24 cellular contexts compared by ENCODE assay signal in genomic region chr6:1394591-1395463, GRCh38. TPM values are rescaled to one million over a fixed set of nuclear protein-coding genes. Genes with fewer than 3 reads are reported as not detected.
A peak's percentile ranks its signal among the peaks of the same experiment; 100 is the strongest.
DNase-seq lines count a peak whose midpoint lies in the region; ATAC-seq and TF ChIP-seq lines count a peak whose summit lies in the region.
"Had no signal": no experiment of that assay in that cellular context is flagged by ENCODE, and none has a peak within 500 bp of the region (broad histone marks: within the 10 kb centered on the region; RNA-seq: fewer than 3 reads in every experiment).

No MANE protein-coding gene starts in this region.

- peak in 1 of 2 donors; percentile 40 for TF ChIP-seq POLR2A in gastroesophageal sphincter (IDR thresholded peaks at IDR 0.05)

- H3K9me3 ChIP-seq in gastroesophageal sphincter: no peaks in the 10 kb centered on the region
- H3K9me3 ChIP-seq: body of pancreas, mucosa of descending colon, tibial artery had no signal

- H3K27ac ChIP-seq in gastroesophageal sphincter: peak overlapping the region; percentile 71 to 97 (median 94)
- H3K27ac ChIP-seq: body of pancreas, tibial artery had no signal

- no peak for TF ChIP-seq CTCF in gastroesophageal sphincter (IDR thresholded peaks at IDR 0.05)

- intact Hi-C loops in sciatic nerve (cut with DNase I): loop anchor here (10.0 kb wide), 1 partner anchor 800 kb away; no protein-coding TSS in a partner anchor

- H3K4me3 ChIP-seq in H7 (ENCODE audit: insufficient read depth, low read depth, low read length): no peak overlapping the region
- peak overlapping the region; percentile 85 to 90 for H3K4me3 ChIP-seq in gastroesophageal sphincter
- H3K4me3 ChIP-seq: body of pancreas, mucosa of descending colon, tibial artery had no signal

- DNase-seq in H7 (peak; percentile 58), astrocyte of the hippocampus (ENCODE audit: low read depth, low spot score) (peak; percentile 3), sciatic nerve (ENCODE audit: low spot score) (peak; percentile 22), NCI-H446 treated with DMSO at 0.1 percent for 48 hours (lab: John Stamatoyannopoulos, UW) (no peak)
- DNase-seq in activated naive CD4-positive, alpha-beta T cell (lab: John Stamatoyannopoulos, UW): no peak
- no peak for DNase-seq in NK-92 treated with Interleukin-12 subunit alpha and Interleukin-12 subunit beta, amount 100 ng/mL, for 24 hours (lab: John Stamatoyannopoulos, UW)
- DNase-seq: activated CD8-positive, alpha-beta memory T cell treated with anti-CD3 and anti-CD28 coated beads for 24 hours; activated naive CD8-positive, alpha-beta T cell treated with anti-CD3 and anti-CD28 coated beads for 36 hours; body of pancreas; DND-41; H9; left colon; MM.1S; mucosa of descending colon; NCI-H1436 treated with DMSO at 0.1 percent for 48 hours; NCI-H2171 treated with DMSO at 0.1 percent for 48 hours; NCI-H748 treated with DMSO at 0.1 percent for 48 hours; occipital lobe; right cardiac atrium; tibial artery had no signal

- peaks cover 0 to 83% (median 8%) of the 10 kb centered on the region in 3 donors for H3K4me1 ChIP-seq in gastroesophageal sphincter

- ATAC-seq in gastroesophageal sphincter: no peak
- ATAC-seq in sciatic nerve: no peak
- ATAC-seq in GM18498 (IDR thresholded peaks at IDR 0.05; ENCODE audit: unreplicated experiment): no peak
- ATAC-seq: body of pancreas; left colon; mucosa of descending colon; right cardiac atrium; stimulated activated memory B cell treated with anti-CD40 and anti-IgM and Interleukin-4, amounts not matched to agents 10 μg/mL and 1 μg/mL and 100 μg/mL, for 72 hours had no signal

- H3K27me3 ChIP-seq in H7 (ENCODE audit: control insufficient read depth, insufficient read depth, low read length) (peaks cover 90% of the 10 kb centered on the region), gastroesophageal sphincter (peaks cover 49% of the 10 kb centered on the region)

- 33 to 43% methylated on average over 6 to 18 of the region's 20 CpGs for WGBS in gastroesophageal sphincter (ENCODE audit: low coverage in 1 of 2), 2 donors

- H3K36me3 ChIP-seq in H7 (replicated peaks; ENCODE audit: control insufficient read depth, insufficient read depth, low read length): no peaks in the 10 kb centered on the region
- peaks cover 0 to 15% of the 10 kb centered on the region in 2 donors for H3K36me3 ChIP-seq in gastroesophageal sphincter
- H3K36me3 ChIP-seq: tibial artery had no signal

- no peak for TF ChIP-seq EP300 in gastroesophageal sphincter (IDR thresholded peaks at IDR 0.05)

RNA-seq across cellular contexts. Expression of gene FOXF2, which starts 5.5 kb away (rescaled TPM):
- 0.52 and 0.89 TPM in 2 replicates for total RNA-seq in H7 (2014; rRNA removed; shearing (Covaris generic))
- total RNA-seq in gastroesophageal sphincter (100 to 1,000 TPM in 2 of 4 donors, 10 to 100 TPM in 2; 41.7 to 154 (median 91.9) TPM), sciatic nerve (0.58 TPM)
- total RNA-seq: activated naive CD8-positive, alpha-beta T cell treated with anti-CD3 and anti-CD28 coated beads for 36 hours; endothelial cell of umbilical vein; H9 had no signal

Comparison
In these comparisons a context has a peak if more than half of its experiments do, and no peak if none do; other contexts are left out.
1. DNase-seq: peak in H7 (single experiment), astrocyte of the hippocampus (single experiment) and sciatic nerve (single experiment); none in activated naive CD4-positive, alpha-beta T cell (0 of 4), NK-92 treated with Interleukin-12 subunit alpha and Interleukin-12 subunit beta, amount 100 ng/mL, for 24 hours (single experiment) and NCI-H446 treated with DMSO at 0.1 percent for 48 hours (single experiment).
2. RNA of gene FOXF2, which starts 5.5 kb away (total RNA-seq): 41.7 to 154 TPM in gastroesophageal sphincter; 0.58 TPM in sciatic nerve (single experiment) and 0.52 to 0.89 TPM in H7; every median in the first group is over 10 times any median in the second.